17 cellular contexts compared by ENCODE assay signal in the genomic region with DNA sequence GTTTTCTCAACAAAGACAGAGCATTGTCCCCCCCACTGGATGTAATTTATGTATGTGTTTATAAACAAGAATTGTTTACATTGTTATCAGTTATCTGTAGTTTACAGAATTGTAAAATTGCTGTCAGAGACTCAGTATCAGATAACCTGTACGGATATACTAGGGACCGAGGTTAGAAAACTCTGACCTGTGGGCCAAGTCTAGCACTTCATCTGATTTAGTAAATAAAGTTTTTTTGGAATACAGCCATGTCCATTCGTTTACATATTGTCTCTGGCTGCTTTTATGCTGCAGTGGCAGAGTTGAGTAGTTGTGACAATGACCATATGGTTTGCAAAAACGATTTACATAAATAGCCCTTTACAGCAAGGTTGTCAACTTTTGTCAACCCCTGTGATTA. TPM values are rescaled to one million over a fixed set of nuclear protein-coding genes. Genes with fewer than 3 reads are reported as not detected.
DNase-seq lines count a peak whose midpoint lies in the region; ATAC-seq, FAIRE-seq and TF ChIP-seq lines count a peak whose summit lies in the region.
"Had no signal": no experiment of that assay in that cellular context is flagged by ENCODE, and none has a peak within 500 bp of the region (broad histone marks: within the 10 kb centered on the region; RNA-seq: fewer than 3 reads in every experiment).

No MANE protein-coding gene starts in this region.

- no peak for TF ChIP-seq CTCF in thoracic aorta (IDR thresholded peaks at IDR 0.05)

- H3K36me3 ChIP-seq in thoracic aorta = no peaks in the 10 kb centered on the region
- H3K36me3 ChIP-seq: SJSA1 had no signal

- peak overlapping the region; percentile 30 to 92 for H3K27ac ChIP-seq in thoracic aorta
- H3K27ac ChIP-seq: C4-2B, SJSA1 had no signal

- peak; percentile 26 for FAIRE-seq in endometrium (lab: Jason Lieb, UNC)
- FAIRE-seq: A204.1 had no signal

- no peaks in the 10 kb centered on the region for H3K9me3 ChIP-seq in thoracic aorta
- H3K9me3 ChIP-seq: SJSA1 had no signal

- ATAC-seq in thoracic aorta (ENCODE audit: insufficient number of reproducible peaks, low FRiP score, low read depth) (no peak), GM21526 (IDR thresholded peaks at IDR 0.05; ENCODE audit: low FRiP score, unreplicated experiment) (no peak)
- ATAC-seq: PC-3 had no signal

- H3K4me3 ChIP-seq in thoracic aorta = no peak overlapping the region
- H3K4me3 ChIP-seq: SJSA1 had no signal

- H3K27me3 ChIP-seq in thoracic aorta (replicated peaks; ENCODE audit: insufficient read depth) = no peaks in the 10 kb centered on the region
- H3K27me3 ChIP-seq: SJSA1 had no signal

- peaks cover 29 to 52% of the 10 kb centered on the region in 2 donors for H3K4me1 ChIP-seq in thoracic aorta (ENCODE audit: control insufficient read depth in 1 of 2, low read depth in 2 of 2)

- DNase-seq in NCI-H1417 (lab: John Stamatoyannopoulos, UW) (peak in 2 of 3 experiments; percentile 49 to 87), NCI-H1417 treated with DMSO at 0.1 percent for 48 hours (lab: John Stamatoyannopoulos, UW) (no peak), NCI-H1105 treated with DMSO at 0.1 percent for 48 hours (lab: John Stamatoyannopoulos, UW) (peak; percentile 76), thoracic aorta (ENCODE audit: low spot score) (no peak), activated gamma-delta T cell (lab: John Stamatoyannopoulos, UW) (no peak), NCI-H82 (lab: John Stamatoyannopoulos, UW) (no peak)
- DNase-seq: EL, H7, KG1, NCI-H2029, NCI-H510A, PC-3 had no signal

RNA-seq across cellular contexts. Expression of a gene that starts 52.6 kb away (rescaled TPM):
- 10 to 100 TPM; 30.1 to 35.3 TPM for total RNA-seq in thoracic aorta

RNA-seq across cellular contexts. Expression of a gene that starts 54.5 kb away (rescaled TPM):
- 10 to 100 TPM; 14.2 to 32.8 TPM for total RNA-seq in thoracic aorta

Comparison
In these comparisons a context has a peak if more than half of its experiments do, and no peak if none do; other contexts are left out.
1. DNase-seq: peak in NCI-H1417 (2 of 3) and NCI-H1105 treated with DMSO at 0.1 percent for 48 hours (single experiment); none in NCI-H1417 treated with DMSO at 0.1 percent for 48 hours (single experiment), thoracic aorta (single experiment), activated gamma-delta T cell (single experiment) and NCI-H82 (single experiment).